ENCODE assay signal across 10 cellular contexts in genomic region chr2:30408961-30409387, GRCh38. TPM values are rescaled to one million over a fixed set of nuclear protein-coding genes. Genes with fewer than 3 reads are reported as not detected.
DNase-seq lines count a peak whose midpoint lies in the region; ATAC-seq and TF ChIP-seq lines count a peak whose summit lies in the region.
"Had no signal": no experiment of that assay in that cellular context is flagged by ENCODE, and none has a peak within 500 bp of the region (broad histone marks: within the 10 kb centered on the region; RNA-seq: fewer than 3 reads in every experiment).

No MANE protein-coding gene starts in this region.

- H3K9me3 ChIP-seq in hepatocyte (ENCODE audit: low read depth) (no peaks in the 10 kb centered on the region), stomach (no peaks in the 10 kb centered on the region)

- peak overlapping the region; percentile 44 for H3K27ac ChIP-seq in hepatocyte
- peak overlapping the region in 4 of 5 donors; percentile 69 to 78 (median 74) for H3K27ac ChIP-seq in stomach

- no peak for TF ChIP-seq POLR2A in stomach (IDR thresholded peaks at IDR 0.05)

- DNase-seq in GM03348 (ENCODE audit: low spot score) (peak; percentile 54), hepatocyte (ENCODE audit: low spot score) (no peak), stomach (no peak), sciatic nerve (ENCODE audit: low spot score) (no peak), NOMO-1 treated with DMSO at 0.1 percent for 48 hours (lab: John Stamatoyannopoulos, UW; ENCODE audit: unreplicated experiment) (no peak), left colon (no peak)
- DNase-seq: head of caudate nucleus, NCI-H2029 treated with DMSO at 0.1 percent for 48 hours had no signal

- no peaks in the 10 kb centered on the region for H4K20me1 ChIP-seq in hepatocyte (ENCODE audit: insufficient read depth, poor library complexity, severe bottlenecking)

- H3K4me2 ChIP-seq in hepatocyte: no peak overlapping the region

- intact Hi-C loops in stomach (cut with DNase I; ENCODE audit: low total_unique reads): no loop called here
- intact Hi-C loops in sciatic nerve (cut with DNase I): no loop called here
- intact Hi-C loops in left colon (cut with DNase I, micrococcal nuclease): loop anchor here in 1 of 2 donors (10.0 kb wide), 1 partner anchor 174 kb away; the partner anchor contains the start of gene LBH

- no peaks in the 10 kb centered on the region for H3K9me2 ChIP-seq in hepatocyte (replicated peaks; ENCODE audit: insufficient read depth)

- no peak for TF ChIP-seq EP300 in stomach (IDR thresholded peaks at IDR 0.05)

- TF ChIP-seq CTCF in WI38 (IDR thresholded peaks at IDR 0.05; ENCODE audit: low read depth, low read length): peak; percentile 24; the same call in 1 of the 2 replicates
- TF ChIP-seq CTCF in hepatocyte (IDR thresholded peaks at IDR 0.05; ENCODE audit: poor library complexity): no peak
- no peak for TF ChIP-seq CTCF in stomach (IDR thresholded peaks at IDR 0.05)

- no peak overlapping the region for H2AFZ ChIP-seq in hepatocyte

- H3K36me3 ChIP-seq in hepatocyte (replicated peaks; ENCODE audit: insufficient read depth, low read depth) (no peaks in the 10 kb centered on the region), stomach (no peaks in the 10 kb centered on the region)

- no peaks in the 10 kb centered on the region for H3K79me2 ChIP-seq in hepatocyte

- H3K27me3 ChIP-seq in hepatocyte (no peaks in the 10 kb centered on the region), stomach (no peaks in the 10 kb centered on the region)

- H3K4me1 ChIP-seq in hepatocyte (ENCODE audit: insufficient read depth) (peaks cover 31% of the 10 kb centered on the region), stomach (peaks cover 4 to 71% (median 23%) of the 10 kb centered on the region in 4 donors)

- no peak overlapping the region for H3K4me3 ChIP-seq in WI38 (ENCODE audit: low read depth, low read length)
- no peak overlapping the region for H3K4me3 ChIP-seq in hepatocyte
- H3K4me3 ChIP-seq in stomach: no peak overlapping the region

- ATAC-seq in sciatic nerve: no peak
- ATAC-seq in GM21360 (IDR thresholded peaks at IDR 0.05; ENCODE audit: unreplicated experiment): no peak
- ATAC-seq in left colon: no peak

RNA-seq across cellular contexts. Expression of gene LCLAT1, which starts 38.1 kb away (rescaled TPM):
- 13.6 and 15.4 TPM in 2 replicates for total RNA-seq in hepatocyte
- 9.8 and 10.1 TPM in 2 replicates for polyA plus RNA-seq in hepatocyte
- 10 to 100 TPM in 4 of 5 donors, 1 to 10 TPM in 1; 7.5 to 51.3 (median 21.1) TPM for total RNA-seq in stomach
- 1 to 10 TPM in 2 of 3 donors, under 1 TPM in 1; 0.76 to 2.2 (median 1.8) TPM for polyA plus RNA-seq in stomach
- 8.2 TPM for total RNA-seq in sciatic nerve
- total RNA-seq in left colon: 10 to 100 TPM; 18.0 to 20.6 TPM
